ENCODE assay signal across 1 cellular context in genomic region chr6:35267446-35267845, GRCh38.
TF ChIP-seq lines count a peak whose summit lies in the region.

No MANE protein-coding gene starts in this region.

TF ChIP-seq in HEK293, 187 proteins besides CTCF, POLR2A, EP300 and RAD21 (continued from another document):
- TF ChIP-seq ZNF510 (tag by site-specific recombination; IDR thresholded peaks at IDR 0.05; ENCODE audit: insufficient replicate concordance) (no peak), ZNF792 (tag by site-specific recombination; IDR thresholded peaks at IDR 0.05) (no peak), ZFHX2 (tag by site-specific recombination; conservative IDR thresholded peaks at IDR 0.05) (no peak), ZBTB17 (tag by site-specific recombination; IDR thresholded peaks at IDR 0.05) (0 out of 2 replicates have a peak, but pooled peaks have one; percentile 25), ZNF211 (tag by site-specific recombination; IDR thresholded peaks at IDR 0.05; ENCODE audit: low read depth) (no peak), ZNF114 (tag by site-specific recombination; IDR thresholded peaks at IDR 0.05) (no peak)
